Comparison of ENCODE assay signal across 29 cellular contexts in the genomic region with DNA sequence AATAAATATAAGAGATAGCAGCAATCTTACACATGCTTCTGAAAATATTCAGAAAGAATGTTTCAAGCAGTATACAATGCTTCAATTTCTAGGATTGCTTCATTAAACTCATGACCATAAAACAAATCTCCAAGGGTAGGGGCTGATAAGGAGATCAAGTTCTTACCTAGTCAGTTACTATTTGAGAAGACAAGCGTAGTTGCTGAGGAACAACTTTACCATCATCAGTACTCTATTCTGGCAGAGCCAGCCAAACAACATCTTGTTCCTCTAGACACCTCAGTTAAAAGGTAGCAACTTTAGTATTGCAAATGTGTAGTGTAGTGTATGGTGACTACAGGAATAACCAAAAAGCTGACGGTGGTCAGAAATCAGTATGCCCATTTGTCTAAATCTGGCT.
DNase-seq lines count a peak whose midpoint lies in the region.
"Had no signal": no experiment of that assay in that cellular context is flagged by ENCODE, and none has a peak within 500 bp of the region (broad histone marks: within the 10 kb centered on the region; RNA-seq: fewer than 3 reads in every experiment).

No MANE protein-coding gene starts in this region.

- no peaks in the 10 kb centered on the region for H3K79me2 ChIP-seq in trophoblast cell (ENCODE audit: control insufficient read depth, insufficient read depth, low read length, poor library complexity)

- no peak overlapping the region for H2AK5ac ChIP-seq in trophoblast cell (ENCODE audit: low read length)

- peak; percentile 16 for DNase-seq in amniotic epithelial cell (ENCODE audit: low read depth)
- DNase-seq in trophoblast cell = peak; percentile 50 to 85
- no peak for DNase-seq in NCI-H2029 treated with DMSO at 0.1 percent for 48 hours (lab: John Stamatoyannopoulos, UW)
- DNase-seq in activated gamma-delta T cell (lab: John Stamatoyannopoulos, UW) = no peak
- DNase-seq: 8988T; ACHN; AML-193; BE2C; C1 segment of cervical spinal cord; Caco-2; Calu3; CD4-positive, alpha-beta memory T cell; CD4-positive, alpha-beta T cell; CD4-positive, CD25-positive, alpha-beta regulatory T cell; CD8-positive, alpha-beta memory T cell; CD8-positive, alpha-beta T cell; COR-L47; DMS 273 treated with DMSO at 0.1 percent for 48 hours; DMS153; DMS53; DMS79; DMS79 treated with DMSO at 0.1 percent for 48 hours; DND-41; EL had no signal

- no peak overlapping the region for H2AFZ ChIP-seq in trophoblast cell (ENCODE audit: insufficient read depth, low read length, poor library complexity)

- H3K9me3 ChIP-seq in trophoblast cell (ENCODE audit: insufficient read depth, low read depth, low read length) = no peaks in the 10 kb centered on the region
- H3K9me3 ChIP-seq: A549, BE2C, Caco-2 had no signal

- no CpG with 5 or more reads among the region's 2 CpGs for WGBS in trophoblast cell (ENCODE audit: extremely low coverage, insufficient coverage, insufficient read length)

- H3K79me1 ChIP-seq in trophoblast cell (ENCODE audit: low read length) = no peaks in the 10 kb centered on the region

- no peak overlapping the region for H4K12ac ChIP-seq in trophoblast cell (ENCODE audit: low read depth, low read length)

- no peaks in the 10 kb centered on the region for H3K4me1 ChIP-seq in trophoblast cell (ENCODE audit: control insufficient read depth in 1 of 2, insufficient read depth in 2 of 2, low read length in 2 of 2)
- H3K4me1 ChIP-seq: A549; BLaER1; BLaER1 treated with 17β-estradiol and CSF1 and Interleukin-3, amounts not matched to agents 10 nM and 100 nM; Caco-2 had no signal

- no peak overlapping the region for H2BK5ac ChIP-seq in trophoblast cell (ENCODE audit: low read depth, low read length, poor library complexity)

- H2BK12ac ChIP-seq in trophoblast cell (ENCODE audit: low read length) = no peak overlapping the region

- H3K4ac ChIP-seq in trophoblast cell (ENCODE audit: low read depth, low read length) = no peak overlapping the region

- H4K91ac ChIP-seq in trophoblast cell (ENCODE audit: low read depth, low read length) = no peak overlapping the region

- no peaks in the 10 kb centered on the region for H3K36me3 ChIP-seq in trophoblast cell (ENCODE audit: control insufficient read depth in 1 of 2, insufficient read depth in 2 of 2, low read length in 2 of 2)
- H3K36me3 ChIP-seq: BE2C, BLaER1 had no signal

- H3K23ac ChIP-seq in trophoblast cell (ENCODE audit: low read length) = no peak overlapping the region

- H3K18ac ChIP-seq in trophoblast cell (ENCODE audit: low read length) = no peak overlapping the region

- no peak overlapping the region for H4K8ac ChIP-seq in trophoblast cell (ENCODE audit: low read depth, low read length)

- H3K27ac ChIP-seq in trophoblast cell (ENCODE audit: low read depth, low read length) = no peak overlapping the region
- H3K27ac ChIP-seq: 22Rv1; A549; BLaER1; BLaER1 treated with 17β-estradiol and CSF1 and Interleukin-3, amounts not matched to agents 10 nM and 100 nM; C4-2B had no signal

- H3K14ac ChIP-seq in trophoblast cell (ENCODE audit: low read length) = no peak overlapping the region

- H2BK120ac ChIP-seq in trophoblast cell (ENCODE audit: insufficient read depth, low read length, poor library complexity) = no peak overlapping the region

- H3K27me3 ChIP-seq in trophoblast cell (ENCODE audit: insufficient read depth, low read length) = no peaks in the 10 kb centered on the region
- H3K27me3 ChIP-seq: BE2C; BLaER1; BLaER1 treated with 17β-estradiol and CSF1 and Interleukin-3, amounts not matched to agents 10 nM and 100 nM had no signal

- H3K9ac ChIP-seq in trophoblast cell (ENCODE audit: low read length) = no peak overlapping the region
- H3K9ac ChIP-seq: BLaER1; BLaER1 treated with 17β-estradiol and CSF1 and Interleukin-3, amounts not matched to agents 10 nM and 100 nM had no signal

- no peak overlapping the region for H3K4me3 ChIP-seq in trophoblast cell (ENCODE audit: low read depth, low read length)
- H3K4me3 ChIP-seq: A549; BLaER1; BLaER1 treated with 17β-estradiol and CSF1 and Interleukin-3, amounts not matched to agents 10 nM and 100 nM had no signal

- H3K4me2 ChIP-seq in trophoblast cell (ENCODE audit: low read length) = no peak overlapping the region
- H3K4me2 ChIP-seq: A549; BLaER1; BLaER1 treated with 17β-estradiol and CSF1 and Interleukin-3, amounts not matched to agents 10 nM and 100 nM had no signal

Comparison
In these comparisons a context has a peak if more than half of its experiments do, and no peak if none do; other contexts are left out.
1. DNase-seq: peak in amniotic epithelial cell (single experiment) and trophoblast cell (2 of 2); none in NCI-H2029 treated with DMSO at 0.1 percent for 48 hours (single experiment) and activated gamma-delta T cell (single experiment).